ENCODE assay signal across 14 cellular contexts in the genomic region with DNA sequence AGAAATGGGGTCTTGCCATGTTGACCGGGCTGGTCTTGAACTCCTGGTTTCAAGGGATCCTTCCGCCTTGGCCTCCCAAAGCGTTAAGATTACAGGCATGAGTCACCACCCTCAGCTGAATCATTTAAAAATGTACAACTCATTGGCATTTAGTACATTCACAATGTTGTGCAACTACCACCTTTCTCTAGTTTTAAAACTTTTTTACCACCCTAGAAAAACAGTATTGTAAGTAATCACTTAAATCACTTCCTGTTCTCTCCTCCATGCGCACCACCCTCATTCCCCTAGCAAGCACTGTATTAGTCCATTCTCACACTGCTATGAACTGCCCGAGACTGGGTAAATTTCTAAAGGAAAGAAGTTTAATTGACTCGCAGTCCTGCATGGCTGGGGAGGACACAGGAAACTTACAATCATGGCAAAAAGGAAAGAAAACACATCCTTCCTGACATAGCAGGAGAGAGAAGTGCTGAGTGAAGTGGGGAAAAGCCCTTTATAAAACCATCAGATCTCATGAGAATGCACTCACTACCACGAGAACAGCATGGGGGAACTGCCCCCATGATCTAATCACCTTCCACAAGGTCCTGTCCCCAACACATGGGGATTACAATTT. TPM values are rescaled to one million over a fixed set of nuclear protein-coding genes. Genes with fewer than 3 reads are reported as not detected.
DNase-seq lines count a peak whose midpoint lies in the region; ATAC-seq and TF ChIP-seq lines count a peak whose summit lies in the region.
"Had no signal": no experiment of that assay in that cellular context is flagged by ENCODE, and none has a peak within 500 bp of the region (broad histone marks: within the 10 kb centered on the region; RNA-seq: fewer than 3 reads in every experiment).

No MANE protein-coding gene starts in this region.

- DNase-seq in natural killer cell treated with Interleukin-12 subunit alpha and Interleukin-12 subunit beta and Interleukin-15 and Interleukin-18, amount 100 ng/mL, for 72 hours (ENCODE audit: low spot score) = no peak
- DNase-seq in natural killer cell (no peak), SIG-M5 treated with dmso at 0.1 percent for 504 hours (lab: John Stamatoyannopoulos, UW; ENCODE audit: unreplicated experiment) (peak; percentile 89), fibroblast of the aortic adventitia (ENCODE audit: low read depth) (peak; percentile 85), ureter (ENCODE audit: low spot score) (peak; percentile 36), posterior vena cava (ENCODE audit: low spot score) (no peak), mesothelial cell of epicardium (ENCODE audit: low spot score in 2 of 2, unreplicated experiment in 2 of 2) (no peak)
- DNase-seq: activated CD4-positive, alpha-beta T cell treated with anti-CD3 and anti-CD28 coated beads, Interleukin-2, amount 50 U/mL, for 1 hour; CD8-positive, alpha-beta T cell; NCI-H1417 treated with DMSO at 0.1 percent for 48 hours; stimulated activated CD4-positive, alpha-beta T cell treated with anti-CD3 and anti-CD28 coated beads, Interleukin-2, amount 100 ng/mL, for 48 hours had no signal

- TF ChIP-seq CTCF in natural killer cell (IDR thresholded peaks at IDR 0.05) = no peak
- TF ChIP-seq CTCF in fibroblast of the aortic adventitia (IDR thresholded peaks at IDR 0.05; ENCODE audit: insufficient read depth, low read length) = no peak
- no peak for TF ChIP-seq CTCF in mesothelial cell of epicardium (IDR thresholded peaks at IDR 0.05; ENCODE audit: unreplicated experiment)

- intact Hi-C loops in natural killer cell (cut with micrococcal nuclease) = no loop called here
- intact Hi-C loops in posterior vena cava (cut with DNase I) = no loop called here

- H3K36me3 Mint-ChIP-seq in natural killer cell treated with Interleukin-12 subunit alpha and Interleukin-12 subunit beta and Interleukin-15 and Interleukin-18, amount 100 ng/mL, for 72 hours = no peaks in the 10 kb centered on the region
- H3K36me3 Mint-ChIP-seq in natural killer cell = no peaks in the 10 kb centered on the region
- peaks cover under 1% of the 10 kb centered on the region for H3K36me3 Mint-ChIP-seq in mesothelial cell of epicardium

- H3K27me3 Mint-ChIP-seq in natural killer cell treated with Interleukin-12 subunit alpha and Interleukin-12 subunit beta and Interleukin-15 and Interleukin-18, amount 100 ng/mL, for 72 hours = peaks cover 5 to 6% of the 10 kb centered on the region in 2 donors
- H3K27me3 Mint-ChIP-seq in natural killer cell (ENCODE audit: low read depth in 2 of 2) (peaks cover 0 to 15% of the 10 kb centered on the region in 2 donors), mesothelial cell of epicardium (ENCODE audit: low read depth) (peaks cover 2% of the 10 kb centered on the region)

- H3K27ac Mint-ChIP-seq in natural killer cell treated with Interleukin-12 subunit alpha and Interleukin-12 subunit beta and Interleukin-15 and Interleukin-18, amount 100 ng/mL, for 72 hours = peak overlapping the region in 1 of 2 donors; percentile 12
- H3K27ac Mint-ChIP-seq in natural killer cell (no peak overlapping the region), mesothelial cell of epicardium (no peak overlapping the region)
- H3K27ac Mint-ChIP-seq: CD8-positive, alpha-beta T cell had no signal

- H3K9me3 Mint-ChIP-seq in natural killer cell treated with Interleukin-12 subunit alpha and Interleukin-12 subunit beta and Interleukin-15 and Interleukin-18, amount 100 ng/mL, for 72 hours = no peaks in the 10 kb centered on the region
- no peaks in the 10 kb centered on the region for H3K9me3 Mint-ChIP-seq in natural killer cell
- H3K9me3 Mint-ChIP-seq in mesothelial cell of epicardium = no peaks in the 10 kb centered on the region
- H3K9me3 Mint-ChIP-seq: CD8-positive, alpha-beta T cell; nephron had no signal

- peak; percentile 20 to 62 for ATAC-seq in natural killer cell treated with Interleukin-12 subunit alpha and Interleukin-12 subunit beta and Interleukin-15 and Interleukin-18, amount 100 ng/mL, for 72 hours
- ATAC-seq in natural killer cell (no peak), HG03139 (IDR thresholded peaks at IDR 0.05; ENCODE audit: unreplicated experiment) (no peak)
- ATAC-seq: CD8-positive, alpha-beta T cell had no signal

- H3K4me3 ChIP-seq in fibroblast of the aortic adventitia (ENCODE audit: low read depth, low read length) = no peak overlapping the region

- peaks cover 0 to 9% of the 10 kb centered on the region in 2 donors for H3K4me1 Mint-ChIP-seq in natural killer cell treated with Interleukin-12 subunit alpha and Interleukin-12 subunit beta and Interleukin-15 and Interleukin-18, amount 100 ng/mL, for 72 hours (ENCODE audit: low read depth in 2 of 2)
- H3K4me1 Mint-ChIP-seq in natural killer cell = no peaks in the 10 kb centered on the region
- no peaks in the 10 kb centered on the region for H3K4me1 Mint-ChIP-seq in mesothelial cell of epicardium

- peak overlapping the region; percentile 7 for H3K4me3 Mint-ChIP-seq in natural killer cell treated with Interleukin-12 subunit alpha and Interleukin-12 subunit beta and Interleukin-15 and Interleukin-18, amount 100 ng/mL, for 72 hours
- H3K4me3 Mint-ChIP-seq in natural killer cell = no peak overlapping the region
- no peak overlapping the region for H3K4me3 Mint-ChIP-seq in mesothelial cell of epicardium
- H3K4me3 Mint-ChIP-seq: CD8-positive, alpha-beta T cell; nephron had no signal

RNA-seq across cellular contexts. Expression of a gene that starts 14.4 kb away (rescaled TPM):
- not detected for total RNA-seq in natural killer cell treated with Interleukin-12 subunit alpha and Interleukin-12 subunit beta and Interleukin-15 and Interleukin-18, amount 100 ng/mL, for 72 hours
- total RNA-seq in natural killer cell (under 1 TPM in 1 of 3 donors, not detected in 2; 0.52 TPM), fibroblast of the aortic adventitia (ENCODE audit: low replicate concordance) (not detected in 2 replicates), ureter (not detected), posterior vena cava (not detected), mesothelial cell of epicardium (not detected in 3 replicates)
- total RNA-seq: cardiac septum; CD8-positive, alpha-beta T cell had no signal

RNA-seq across cellular contexts. Expression of a gene that starts 28.3 kb away (rescaled TPM):
- total RNA-seq in natural killer cell treated with Interleukin-12 subunit alpha and Interleukin-12 subunit beta and Interleukin-15 and Interleukin-18, amount 100 ng/mL, for 72 hours = 1 to 10 TPM in 1 of 2 donors, not detected in 1; 1.5 TPM
- total RNA-seq in natural killer cell (under 1 TPM in 2 of 3 donors, not detected in 1; 0.20 to 0.24 TPM), fibroblast of the aortic adventitia (ENCODE audit: low replicate concordance) (not detected in 2 replicates), ureter (1.4 TPM), posterior vena cava (not detected), mesothelial cell of epicardium (0.38 to 0.65 TPM (median 0.53 TPM) in 3 replicates)
- total RNA-seq: cardiac septum had no signal

RNA-seq across cellular contexts. Expression of a gene that starts 36.3 kb away (rescaled TPM):
- total RNA-seq in natural killer cell treated with Interleukin-12 subunit alpha and Interleukin-12 subunit beta and Interleukin-15 and Interleukin-18, amount 100 ng/mL, for 72 hours = 1 to 10 TPM in 1 of 2 donors, under 1 TPM in 1; 0.17 to 1.3 TPM
- total RNA-seq in natural killer cell (under 1 TPM; 0.14 to 0.78 (median 0.70) TPM), fibroblast of the aortic adventitia (ENCODE audit: low replicate concordance) (not detected in 2 replicates), ureter (14.5 TPM), posterior vena cava (not detected), mesothelial cell of epicardium (not detected in 3 replicates)

RNA-seq across cellular contexts. Expression of a gene that starts 41.4 kb away (rescaled TPM):
- 10 to 100 TPM; 17.0 to 19.6 TPM for total RNA-seq in natural killer cell treated with Interleukin-12 subunit alpha and Interleukin-12 subunit beta and Interleukin-15 and Interleukin-18, amount 100 ng/mL, for 72 hours
- total RNA-seq in natural killer cell = 10 to 100 TPM; 11.9 to 16.2 (median 15.5) TPM
- 6.3 and 18.3 TPM in 2 replicates for total RNA-seq in fibroblast of the aortic adventitia (ENCODE audit: low replicate concordance)
- total RNA-seq in ureter = 28.2 TPM
- total RNA-seq in posterior vena cava = 1 to 10 TPM; 9.4 to 9.8 TPM
- 23.3 to 24.3 TPM (median 24.1 TPM) in 3 replicates for total RNA-seq in mesothelial cell of epicardium

Comparison
In these comparisons a context has a peak if more than half of its experiments do, and no peak if none do; other contexts are left out.
1. ATAC-seq: peak in natural killer cell treated with Interleukin-12 subunit alpha and Interleukin-12 subunit beta and Interleukin-15 and Interleukin-18, amount 100 ng/mL, for 72 hours (2 of 2); none in natural killer cell (0 of 3) and HG03139 (single experiment).
2. DNase-seq: peak in SIG-M5 treated with dmso at 0.1 percent for 504 hours (single experiment), fibroblast of the aortic adventitia (single experiment) and ureter (single experiment); none in natural killer cell treated with Interleukin-12 subunit alpha and Interleukin-12 subunit beta and Interleukin-15 and Interleukin-18, amount 100 ng/mL, for 72 hours (single experiment), natural killer cell (single experiment), posterior vena cava (single experiment) and mesothelial cell of epicardium (0 of 2).